In genomic region chr3:132029182-132029902, GRCh38 we compare ENCODE assay signal across 7 cellular contexts.
A peak's percentile ranks its signal among the peaks of the same experiment; 100 is the strongest.
DNase-seq lines count a peak whose midpoint lies in the region; ATAC-seq lines count a peak whose summit lies in the region.

No MANE protein-coding gene starts in this region.

- ATAC-seq in GM18498 (IDR thresholded peaks at IDR 0.05; ENCODE audit: unreplicated experiment) = peak; percentile 91
- peak; percentile 87 for ATAC-seq in HG02884 (IDR thresholded peaks at IDR 0.05; ENCODE audit: unreplicated experiment)

- DNase-seq in NCI-H2029 (lab: John Stamatoyannopoulos, UW) = peak; percentile 61
- DNase-seq in T1000 (lab: John Stamatoyannopoulos, UW) = peak; percentile 65
- peak; percentile 24 for DNase-seq in brain pericyte (ENCODE audit: low read depth, low spot score)
- peak; percentile 84 for DNase-seq in iPS-NIHi11 (ENCODE audit: low spot score)
- DNase-seq in stimulated activated CD4-positive, alpha-beta T cell treated with anti-CD3 and anti-CD28 coated beads, Interleukin-12 subunit alpha, Interleukin-12 subunit beta, amount 100 ng/mL, for 24 hours (ENCODE audit: low read depth in 2 of 2) = peak; percentile 24 to 65

Comparison
In these comparisons a context has a peak if more than half of its experiments do, and no peak if none do; other contexts are left out.
1. Peak in every context shown above with its lines: DNase-seq and ATAC-seq.
2. DNase-seq: peak in every context shown above with its lines; median percentile 84 in iPS-NIHi11; 65 in T1000; 61 in NCI-H2029; 44 in stimulated activated CD4-positive, alpha-beta T cell treated with anti-CD3 and anti-CD28 coated beads, Interleukin-12 subunit alpha, Interleukin-12 subunit beta, amount 100 ng/mL, for 24 hours; 24 in brain pericyte.